In the genomic region with DNA sequence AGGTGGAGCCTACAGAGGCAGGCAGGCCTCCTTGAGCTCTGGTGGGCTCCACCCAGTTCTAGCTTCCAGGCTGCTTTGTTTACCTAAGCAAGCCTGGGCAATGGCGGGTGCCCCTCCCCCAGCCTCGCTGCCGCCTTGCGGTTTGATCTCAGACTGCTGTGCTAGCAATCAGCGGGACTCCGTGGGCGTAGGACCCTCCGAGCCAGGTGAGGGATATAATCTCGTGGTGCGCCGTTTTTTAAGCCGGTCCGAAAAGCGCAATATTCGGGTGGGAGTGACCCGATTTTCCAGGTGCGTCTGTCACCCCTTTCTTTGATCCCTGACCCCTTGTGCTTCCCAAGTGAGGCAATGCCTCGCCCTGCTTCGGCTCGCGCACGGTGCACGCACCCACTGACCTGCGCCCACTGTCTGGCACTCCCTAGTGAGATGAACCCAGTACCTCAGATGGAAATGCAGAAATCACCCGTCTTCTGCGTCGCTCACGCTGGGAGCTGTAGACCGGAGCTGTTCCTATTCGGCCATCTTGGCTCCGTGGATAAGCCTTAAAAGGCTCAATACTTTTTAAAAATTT, we compare ENCODE assay signal across 1 cellular context.
TF ChIP-seq lines count a peak whose summit lies in the region.
"Not testable (repeated sequence)": the region's sequence is repeated elsewhere in the genome, so short reads cannot be mapped to it uniquely, and the experiment has no call there.

No MANE protein-coding gene starts in this region.

TF ChIP-seq in K562, 482 proteins besides CTCF, POLR2A, EP300 and RAD21 (continued from another document):
- TF ChIP-seq, protein P1, sequence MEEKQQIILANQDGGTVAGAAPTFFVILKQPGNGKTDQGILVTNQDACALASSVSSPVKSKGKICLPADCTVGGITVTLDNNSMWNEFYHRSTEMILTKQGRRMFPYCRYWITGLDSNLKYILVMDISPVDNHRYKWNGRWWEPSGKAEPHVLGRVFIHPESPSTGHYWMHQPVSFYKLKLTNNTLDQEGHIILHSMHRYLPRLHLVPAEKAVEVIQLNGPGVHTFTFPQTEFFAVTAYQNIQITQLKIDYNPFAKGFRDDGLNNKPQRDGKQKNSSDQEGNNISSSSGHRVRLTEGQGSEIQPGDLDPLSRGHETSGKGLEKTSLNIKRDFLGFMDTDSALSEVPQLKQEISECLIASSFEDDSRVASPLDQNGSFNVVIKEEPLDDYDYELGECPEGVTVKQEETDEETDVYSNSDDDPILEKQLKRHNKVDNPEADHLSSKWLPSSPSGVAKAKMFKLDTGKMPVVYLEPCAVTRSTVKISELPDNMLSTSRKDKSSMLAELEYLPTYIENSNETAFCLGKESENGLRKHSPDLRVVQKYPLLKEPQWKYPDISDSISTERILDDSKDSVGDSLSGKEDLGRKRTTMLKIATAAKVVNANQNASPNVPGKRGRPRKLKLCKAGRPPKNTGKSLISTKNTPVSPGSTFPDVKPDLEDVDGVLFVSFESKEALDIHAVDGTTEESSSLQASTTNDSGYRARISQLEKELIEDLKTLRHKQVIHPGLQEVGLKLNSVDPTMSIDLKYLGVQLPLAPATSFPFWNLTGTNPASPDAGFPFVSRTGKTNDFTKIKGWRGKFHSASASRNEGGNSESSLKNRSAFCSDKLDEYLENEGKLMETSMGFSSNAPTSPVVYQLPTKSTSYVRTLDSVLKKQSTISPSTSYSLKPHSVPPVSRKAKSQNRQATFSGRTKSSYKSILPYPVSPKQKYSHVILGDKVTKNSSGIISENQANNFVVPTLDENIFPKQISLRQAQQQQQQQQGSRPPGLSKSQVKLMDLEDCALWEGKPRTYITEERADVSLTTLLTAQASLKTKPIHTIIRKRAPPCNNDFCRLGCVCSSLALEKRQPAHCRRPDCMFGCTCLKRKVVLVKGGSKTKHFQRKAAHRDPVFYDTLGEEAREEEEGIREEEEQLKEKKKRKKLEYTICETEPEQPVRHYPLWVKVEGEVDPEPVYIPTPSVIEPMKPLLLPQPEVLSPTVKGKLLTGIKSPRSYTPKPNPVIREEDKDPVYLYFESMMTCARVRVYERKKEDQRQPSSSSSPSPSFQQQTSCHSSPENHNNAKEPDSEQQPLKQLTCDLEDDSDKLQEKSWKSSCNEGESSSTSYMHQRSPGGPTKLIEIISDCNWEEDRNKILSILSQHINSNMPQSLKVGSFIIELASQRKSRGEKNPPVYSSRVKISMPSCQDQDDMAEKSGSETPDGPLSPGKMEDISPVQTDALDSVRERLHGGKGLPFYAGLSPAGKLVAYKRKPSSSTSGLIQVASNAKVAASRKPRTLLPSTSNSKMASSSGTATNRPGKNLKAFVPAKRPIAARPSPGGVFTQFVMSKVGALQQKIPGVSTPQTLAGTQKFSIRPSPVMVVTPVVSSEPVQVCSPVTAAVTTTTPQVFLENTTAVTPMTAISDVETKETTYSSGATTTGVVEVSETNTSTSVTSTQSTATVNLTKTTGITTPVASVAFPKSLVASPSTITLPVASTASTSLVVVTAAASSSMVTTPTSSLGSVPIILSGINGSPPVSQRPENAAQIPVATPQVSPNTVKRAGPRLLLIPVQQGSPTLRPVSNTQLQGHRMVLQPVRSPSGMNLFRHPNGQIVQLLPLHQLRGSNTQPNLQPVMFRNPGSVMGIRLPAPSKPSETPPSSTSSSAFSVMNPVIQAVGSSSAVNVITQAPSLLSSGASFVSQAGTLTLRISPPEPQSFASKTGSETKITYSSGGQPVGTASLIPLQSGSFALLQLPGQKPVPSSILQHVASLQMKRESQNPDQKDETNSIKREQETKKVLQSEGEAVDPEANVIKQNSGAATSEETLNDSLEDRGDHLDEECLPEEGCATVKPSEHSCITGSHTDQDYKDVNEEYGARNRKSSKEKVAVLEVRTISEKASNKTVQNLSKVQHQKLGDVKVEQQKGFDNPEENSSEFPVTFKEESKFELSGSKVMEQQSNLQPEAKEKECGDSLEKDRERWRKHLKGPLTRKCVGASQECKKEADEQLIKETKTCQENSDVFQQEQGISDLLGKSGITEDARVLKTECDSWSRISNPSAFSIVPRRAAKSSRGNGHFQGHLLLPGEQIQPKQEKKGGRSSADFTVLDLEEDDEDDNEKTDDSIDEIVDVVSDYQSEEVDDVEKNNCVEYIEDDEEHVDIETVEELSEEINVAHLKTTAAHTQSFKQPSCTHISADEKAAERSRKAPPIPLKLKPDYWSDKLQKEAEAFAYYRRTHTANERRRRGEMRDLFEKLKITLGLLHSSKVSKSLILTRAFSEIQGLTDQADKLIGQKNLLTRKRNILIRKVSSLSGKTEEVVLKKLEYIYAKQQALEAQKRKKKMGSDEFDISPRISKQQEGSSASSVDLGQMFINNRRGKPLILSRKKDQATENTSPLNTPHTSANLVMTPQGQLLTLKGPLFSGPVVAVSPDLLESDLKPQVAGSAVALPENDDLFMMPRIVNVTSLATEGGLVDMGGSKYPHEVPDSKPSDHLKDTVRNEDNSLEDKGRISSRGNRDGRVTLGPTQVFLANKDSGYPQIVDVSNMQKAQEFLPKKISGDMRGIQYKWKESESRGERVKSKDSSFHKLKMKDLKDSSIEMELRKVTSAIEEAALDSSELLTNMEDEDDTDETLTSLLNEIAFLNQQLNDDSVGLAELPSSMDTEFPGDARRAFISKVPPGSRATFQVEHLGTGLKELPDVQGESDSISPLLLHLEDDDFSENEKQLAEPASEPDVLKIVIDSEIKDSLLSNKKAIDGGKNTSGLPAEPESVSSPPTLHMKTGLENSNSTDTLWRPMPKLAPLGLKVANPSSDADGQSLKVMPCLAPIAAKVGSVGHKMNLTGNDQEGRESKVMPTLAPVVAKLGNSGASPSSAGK (IDR thresholded peaks at IDR 0.05) = peak; percentile 59
- TF ChIP-seq HDAC1 (IDR thresholded peaks at IDR 0.05) = peak in 1 of 2 experiments; percentile 37; a peak in 1 of 4 replicates
- peak; percentile 87; the same call in 1 of the 2 replicates for TF ChIP-seq NFRKB (IDR thresholded peaks at IDR 0.05; ENCODE audit: low read depth)
- TF ChIP-seq, protein P2, sequence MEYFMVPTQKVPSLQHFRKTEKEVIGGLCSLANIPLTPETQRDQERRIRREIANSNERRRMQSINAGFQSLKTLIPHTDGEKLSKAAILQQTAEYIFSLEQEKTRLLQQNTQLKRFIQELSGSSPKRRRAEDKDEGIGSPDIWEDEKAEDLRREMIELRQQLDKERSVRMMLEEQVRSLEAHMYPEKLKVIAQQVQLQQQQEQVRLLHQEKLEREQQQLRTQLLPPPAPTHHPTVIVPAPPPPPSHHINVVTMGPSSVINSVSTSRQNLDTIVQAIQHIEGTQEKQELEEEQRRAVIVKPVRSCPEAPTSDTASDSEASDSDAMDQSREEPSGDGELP (CRISPR knock-in tag; IDR thresholded peaks at IDR 0.05; ENCODE audit: borderline replicate concordance) = peak; percentile 53; the same call in 1 of the 2 replicates
- TF ChIP-seq ARID1B (IDR thresholded peaks at IDR 0.05) = peak; percentile 53; the same call in 1 of the 2 replicates
- peak; percentile 42; the same call in 1 of the 2 replicates for TF ChIP-seq L3MBTL2 (IDR thresholded peaks at IDR 0.05)
- TF ChIP-seq ATF1, NR2C2 (CRISPR knock-in tag; IDR thresholded peaks at IDR 0.05): not testable (repeated sequence)
- TF ChIP-seq ATF1 (tag; IDR thresholded peaks at IDR 0.05) = peak; percentile 60
- peak; percentile 58 for TF ChIP-seq NR2C2 (tag; IDR thresholded peaks at IDR 0.05)
- peak; percentile 81; the same call in 1 of the 2 replicates for TF ChIP-seq CBFB (CRISPR knock-in tag; IDR thresholded peaks at IDR 0.05)
- peak; percentile 84 for TF ChIP-seq EGR1 (conservative IDR thresholded peaks at IDR 0.05)
TF ChIP-seq in K562: peak in this region for 47; not testable (repeated sequence) for 435.
